8 cellular contexts compared by ENCODE assay signal in the genomic region with DNA sequence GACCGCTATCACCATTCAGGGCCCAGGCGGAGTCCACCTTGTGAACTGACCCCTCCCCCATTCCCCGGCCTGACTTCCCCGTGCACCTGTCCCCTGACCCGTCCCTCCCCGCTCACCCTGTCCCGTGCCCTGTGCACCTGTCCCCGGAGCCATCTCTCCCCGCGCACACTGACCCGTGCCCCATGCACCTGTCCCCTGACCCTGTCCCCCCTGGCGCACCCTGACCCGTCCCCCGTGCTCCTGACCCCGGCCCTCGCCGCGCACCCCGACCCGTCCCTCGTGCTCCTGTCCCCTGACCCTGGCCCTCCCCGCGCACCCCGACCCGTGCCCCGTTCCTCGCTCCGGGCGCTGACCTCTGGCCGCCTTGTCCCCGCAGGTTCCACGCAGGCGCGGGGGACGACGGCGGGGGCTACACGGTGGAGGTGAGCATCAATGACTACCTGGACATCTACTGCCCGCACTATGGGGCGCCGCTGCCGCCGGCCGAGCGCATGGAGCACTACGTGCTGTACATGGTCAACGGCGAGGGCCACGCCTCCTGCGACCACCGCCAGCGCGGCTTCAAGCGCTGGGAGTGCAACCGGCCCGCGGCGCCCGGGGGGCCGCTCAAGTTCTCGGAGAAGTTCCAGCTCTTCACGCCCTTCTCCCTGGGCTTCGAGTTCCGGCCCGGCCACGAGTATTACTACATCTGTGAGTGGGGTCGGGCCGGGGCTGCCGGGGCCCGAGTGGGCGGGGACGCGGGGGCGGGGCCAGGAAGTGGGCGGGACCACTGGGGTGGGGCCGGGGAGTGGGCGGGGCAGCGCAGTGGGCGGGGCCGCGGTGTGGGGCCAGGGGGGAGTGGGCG. TPM values are rescaled to one million over a fixed set of nuclear protein-coding genes. Genes with fewer than 3 reads are reported as not detected.
DNase-seq lines count a peak whose midpoint lies in the region; ATAC-seq, FAIRE-seq and TF ChIP-seq lines count a peak whose summit lies in the region.

No MANE protein-coding gene starts in this region.

- ATAC-seq in T-helper 17 cell, result peak; percentile 64
- no peak for ATAC-seq in GM19452 (IDR thresholded peaks at IDR 0.05; ENCODE audit: unreplicated experiment)
- no peak for ATAC-seq in GM21360 (IDR thresholded peaks at IDR 0.05; ENCODE audit: unreplicated experiment)

- peaks cover 6 to 12% (median 12%) of the 10 kb centered on the region in 4 donors for H3K4me1 ChIP-seq in esophagus muscularis mucosa

- 38% methylated on average over 37 of the region's 82 CpGs for WGBS in esophagus muscularis mucosa

- no peak for FAIRE-seq in GM18507 (lab: Jason Lieb, UNC)

- intact Hi-C loops in esophagus muscularis mucosa (cut with DNase I), result no loop called here

- TF ChIP-seq EP300 in esophagus muscularis mucosa (IDR thresholded peaks at IDR 0.05), result no peak

- peaks cover 3% of the 10 kb centered on the region for H3K36me3 Mint-ChIP-seq in T-helper 17 cell (ENCODE audit: low read depth)

- H3K27me3 Mint-ChIP-seq in T-helper 17 cell, result peaks cover 9% of the 10 kb centered on the region

- no peak overlapping the region for H3K27ac Mint-ChIP-seq in T-helper 17 cell

- no peaks in the 10 kb centered on the region for H3K36me3 ChIP-seq in esophagus muscularis mucosa

- no peak for TF ChIP-seq POLR2A in esophagus muscularis mucosa (IDR thresholded peaks at IDR 0.05; ENCODE audit: low read depth)

- peak overlapping the region; percentile 9 to 39 (median 26) for H3K4me3 ChIP-seq in esophagus muscularis mucosa

- H3K27me3 ChIP-seq in esophagus muscularis mucosa, result peaks cover 0 to 67% (median 22%) of the 10 kb centered on the region in 4 donors

- peak overlapping the region; percentile 36 for H3K4me3 Mint-ChIP-seq in T-helper 17 cell

- DNase-seq in GM18507 (ENCODE audit: extremely low spot score, insufficient read length, low read depth) (peak; percentile 50), T-helper 17 cell (peak in 2 of 3 donors; percentile 40 to 52), esophagus muscularis mucosa (ENCODE audit: extremely low spot score) (no peak), GOT3 (lab: John Stamatoyannopoulos, UW) (no peak), kidney tubule cell (ENCODE audit: low spot score) (no peak)
- peak; percentile 47 for DNase-seq in stimulated activated CD4-positive, alpha-beta T cell treated with anti-CD3 and anti-CD28 coated beads, Interleukin-15, amount 100 ng/mL, for 24 hours

- H3K27ac ChIP-seq in esophagus muscularis mucosa (replicated peaks in 1 of 4), result no peak overlapping the region

- H3K4me1 Mint-ChIP-seq in T-helper 17 cell, result peaks cover 6% of the 10 kb centered on the region

- H3K9me3 ChIP-seq in T-helper 17 cell (ENCODE audit: control insufficient read depth, low read length, poor library complexity, severe bottlenecking) (no peaks in the 10 kb centered on the region), esophagus muscularis mucosa (no peaks in the 10 kb centered on the region)

- no peak for TF ChIP-seq CTCF in esophagus muscularis mucosa (IDR thresholded peaks at IDR 0.05)

RNA-seq across cellular contexts. Expression of gene EFNA2, which starts 9.7 kb away (rescaled TPM):
- not detected for total RNA-seq in T-helper 17 cell
- total RNA-seq in esophagus muscularis mucosa, result not detected

RNA-seq across cellular contexts. Expression of gene FAM174C, which starts 20.1 kb away (rescaled TPM):
- total RNA-seq in T-helper 17 cell (10 to 100 TPM; 40.6 to 43.6 TPM), esophagus muscularis mucosa (10 to 100 TPM; 24.9 to 58.9 (median 43.6) TPM)

RNA-seq across cellular contexts. Expression of gene CIRBP, which starts 26.3 kb away (rescaled TPM):
- total RNA-seq in T-helper 17 cell (100 to 1,000 TPM; 460 to 474 TPM), esophagus muscularis mucosa (100 to 1,000 TPM; 236 to 601 (median 429) TPM)

RNA-seq across cellular contexts. Expression of gene MIDN, which starts 47.0 kb away (rescaled TPM):
- total RNA-seq in T-helper 17 cell (100 to 1,000 TPM in 1 of 2 donors, 10 to 100 TPM in 1; 87.1 to 113 TPM), esophagus muscularis mucosa (10 to 100 TPM; 20.3 to 72.2 (median 31.8) TPM)

RNA-seq across cellular contexts. Expression of gene ATP5F1D, which starts 53.8 kb away (rescaled TPM):
- total RNA-seq in T-helper 17 cell, result 100 to 1,000 TPM; 104 to 115 TPM
- 100 to 1,000 TPM in 2 of 4 donors, 10 to 100 TPM in 2; 77.5 to 140 (median 109) TPM for total RNA-seq in esophagus muscularis mucosa

Comparison
In these comparisons a context has a peak if more than half of its experiments do, and no peak if none do; other contexts are left out.
1. DNase-seq: peak in GM18507 (single experiment), T-helper 17 cell (2 of 3) and stimulated activated CD4-positive, alpha-beta T cell treated with anti-CD3 and anti-CD28 coated beads, Interleukin-15, amount 100 ng/mL, for 24 hours (single experiment); none in esophagus muscularis mucosa (single experiment), GOT3 (single experiment) and kidney tubule cell (single experiment).